1 cellular context compared by ENCODE assay signal in the genomic region with DNA sequence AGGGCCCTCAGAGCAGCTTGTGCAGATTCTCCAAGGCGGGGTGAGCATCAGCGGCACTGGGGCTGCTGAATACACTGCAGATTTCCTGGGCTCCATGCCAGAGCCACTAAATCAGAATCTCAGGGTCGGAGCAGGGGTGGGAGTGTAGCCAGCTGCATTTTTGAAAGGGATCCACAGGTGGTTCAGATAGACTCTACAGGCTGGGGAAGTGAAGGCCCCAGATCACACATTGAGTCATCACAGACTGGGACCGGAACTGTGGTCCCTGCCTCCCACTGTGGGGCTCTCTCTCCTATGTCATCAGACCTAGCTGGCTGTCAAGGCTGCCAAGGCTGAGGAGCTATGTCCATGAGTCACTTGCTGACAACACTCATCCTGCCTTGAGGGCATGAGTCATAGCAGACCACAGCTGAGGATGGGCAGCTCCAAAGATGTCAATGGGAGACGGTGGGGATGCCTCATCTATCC.
TF ChIP-seq lines count a peak whose summit lies in the region.

No MANE protein-coding gene starts in this region.

TF ChIP-seq in K562, 482 proteins besides CTCF, POLR2A, EP300 and RAD21 (continued from another document and continues in another):
- TF ChIP-seq, protein P1, sequence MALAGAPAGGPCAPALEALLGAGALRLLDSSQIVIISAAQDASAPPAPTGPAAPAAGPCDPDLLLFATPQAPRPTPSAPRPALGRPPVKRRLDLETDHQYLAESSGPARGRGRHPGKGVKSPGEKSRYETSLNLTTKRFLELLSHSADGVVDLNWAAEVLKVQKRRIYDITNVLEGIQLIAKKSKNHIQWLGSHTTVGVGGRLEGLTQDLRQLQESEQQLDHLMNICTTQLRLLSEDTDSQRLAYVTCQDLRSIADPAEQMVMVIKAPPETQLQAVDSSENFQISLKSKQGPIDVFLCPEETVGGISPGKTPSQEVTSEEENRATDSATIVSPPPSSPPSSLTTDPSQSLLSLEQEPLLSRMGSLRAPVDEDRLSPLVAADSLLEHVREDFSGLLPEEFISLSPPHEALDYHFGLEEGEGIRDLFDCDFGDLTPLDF (CRISPR knock-in tag; IDR thresholded peaks at IDR 0.05), result no peak
- TF ChIP-seq SREBF2 (CRISPR knock-in tag; IDR thresholded peaks at IDR 0.05) (no peak), ZNF584 (CRISPR knock-in tag; IDR thresholded peaks at IDR 0.05; ENCODE audit: low read depth) (no peak), NRF1 (conservative IDR thresholded peaks at IDR 0.05 in 1 of 2, IDR thresholded peaks at IDR 0.05 in 1 of 2) (no peak), HNRNPLL (IDR thresholded peaks at IDR 0.05; ENCODE audit: low read depth, low read length, poor library complexity, severe bottlenecking) (no peak), POU5F1 (IDR thresholded peaks at IDR 0.05; ENCODE audit: borderline replicate concordance, low read depth, low read length, partially characterized antibody) (no peak), GTF2E2 (tag; IDR thresholded peaks at IDR 0.05) (no peak), ZNF586 (CRISPR knock-in tag; conservative IDR thresholded peaks at IDR 0.05) (no peak), NR2F6 (CRISPR knock-in tag; IDR thresholded peaks at IDR 0.05) (no peak), KAT2B (IDR thresholded peaks at IDR 0.05; ENCODE audit: low read depth, low read length) (no peak), HNRNPH1 (optimal IDR thresholded peaks at IDR 0.05; ENCODE audit: low read depth, low read length) (no peak), LCOR (CRISPR knock-in tag; IDR thresholded peaks at IDR 0.05) (no peak), SRSF7 (optimal IDR thresholded peaks at IDR 0.05; ENCODE audit: low read depth, low read length) (no peak), RAD51 (IDR thresholded peaks at IDR 0.05; ENCODE audit: borderline replicate concordance, low read depth) (no peak), TAL1 (IDR thresholded peaks at IDR 0.05) (no peak), COPS2 (conservative IDR thresholded peaks at IDR 0.05) (no peak), POLR2B (IDR thresholded peaks at IDR 0.05; ENCODE audit: low read depth, partially characterized antibody) (no peak), RBM39 (optimal IDR thresholded peaks at IDR 0.05; ENCODE audit: low read depth, low read length) (no peak), FOSL1 (tag; conservative IDR thresholded peaks at IDR 0.05) (peak; percentile 98), ARNT (IDR thresholded peaks at IDR 0.05) (no peak), GABPA (tag; conservative IDR thresholded peaks at IDR 0.05; ENCODE audit: low read depth) (no peak), SMARCB1 (IDR thresholded peaks at IDR 0.05; ENCODE audit: insufficient read length, low read depth) (no peak), MBD2 (IDR thresholded peaks at IDR 0.05; ENCODE audit: borderline replicate concordance, low read depth) (no peak), MXI1 (IDR thresholded peaks at IDR 0.05; ENCODE audit: low read depth, low read length) (no peak), TAF15 (IDR thresholded peaks at IDR 0.05; ENCODE audit: low read depth, low read length) (no peak), THRAP3 (IDR thresholded peaks at IDR 0.05; ENCODE audit: borderline replicate concordance) (no peak)
- TF ChIP-seq, protein P2, sequence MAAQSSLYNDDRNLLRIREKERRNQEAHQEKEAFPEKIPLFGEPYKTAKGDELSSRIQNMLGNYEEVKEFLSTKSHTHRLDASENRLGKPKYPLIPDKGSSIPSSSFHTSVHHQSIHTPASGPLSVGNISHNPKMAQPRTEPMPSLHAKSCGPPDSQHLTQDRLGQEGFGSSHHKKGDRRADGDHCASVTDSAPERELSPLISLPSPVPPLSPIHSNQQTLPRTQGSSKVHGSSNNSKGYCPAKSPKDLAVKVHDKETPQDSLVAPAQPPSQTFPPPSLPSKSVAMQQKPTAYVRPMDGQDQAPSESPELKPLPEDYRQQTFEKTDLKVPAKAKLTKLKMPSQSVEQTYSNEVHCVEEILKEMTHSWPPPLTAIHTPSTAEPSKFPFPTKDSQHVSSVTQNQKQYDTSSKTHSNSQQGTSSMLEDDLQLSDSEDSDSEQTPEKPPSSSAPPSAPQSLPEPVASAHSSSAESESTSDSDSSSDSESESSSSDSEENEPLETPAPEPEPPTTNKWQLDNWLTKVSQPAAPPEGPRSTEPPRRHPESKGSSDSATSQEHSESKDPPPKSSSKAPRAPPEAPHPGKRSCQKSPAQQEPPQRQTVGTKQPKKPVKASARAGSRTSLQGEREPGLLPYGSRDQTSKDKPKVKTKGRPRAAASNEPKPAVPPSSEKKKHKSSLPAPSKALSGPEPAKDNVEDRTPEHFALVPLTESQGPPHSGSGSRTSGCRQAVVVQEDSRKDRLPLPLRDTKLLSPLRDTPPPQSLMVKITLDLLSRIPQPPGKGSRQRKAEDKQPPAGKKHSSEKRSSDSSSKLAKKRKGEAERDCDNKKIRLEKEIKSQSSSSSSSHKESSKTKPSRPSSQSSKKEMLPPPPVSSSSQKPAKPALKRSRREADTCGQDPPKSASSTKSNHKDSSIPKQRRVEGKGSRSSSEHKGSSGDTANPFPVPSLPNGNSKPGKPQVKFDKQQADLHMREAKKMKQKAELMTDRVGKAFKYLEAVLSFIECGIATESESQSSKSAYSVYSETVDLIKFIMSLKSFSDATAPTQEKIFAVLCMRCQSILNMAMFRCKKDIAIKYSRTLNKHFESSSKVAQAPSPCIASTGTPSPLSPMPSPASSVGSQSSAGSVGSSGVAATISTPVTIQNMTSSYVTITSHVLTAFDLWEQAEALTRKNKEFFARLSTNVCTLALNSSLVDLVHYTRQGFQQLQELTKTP (IDR thresholded peaks at IDR 0.05; ENCODE audit: low read depth in 1 of 2, partially characterized antibody in 2 of 2), result no peak
- TF ChIP-seq, protein P3, sequence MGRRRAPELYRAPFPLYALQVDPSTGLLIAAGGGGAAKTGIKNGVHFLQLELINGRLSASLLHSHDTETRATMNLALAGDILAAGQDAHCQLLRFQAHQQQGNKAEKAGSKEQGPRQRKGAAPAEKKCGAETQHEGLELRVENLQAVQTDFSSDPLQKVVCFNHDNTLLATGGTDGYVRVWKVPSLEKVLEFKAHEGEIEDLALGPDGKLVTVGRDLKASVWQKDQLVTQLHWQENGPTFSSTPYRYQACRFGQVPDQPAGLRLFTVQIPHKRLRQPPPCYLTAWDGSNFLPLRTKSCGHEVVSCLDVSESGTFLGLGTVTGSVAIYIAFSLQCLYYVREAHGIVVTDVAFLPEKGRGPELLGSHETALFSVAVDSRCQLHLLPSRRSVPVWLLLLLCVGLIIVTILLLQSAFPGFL (CRISPR knock-in tag; IDR thresholded peaks at IDR 0.05), result no peak
- TF ChIP-seq, protein P4, sequence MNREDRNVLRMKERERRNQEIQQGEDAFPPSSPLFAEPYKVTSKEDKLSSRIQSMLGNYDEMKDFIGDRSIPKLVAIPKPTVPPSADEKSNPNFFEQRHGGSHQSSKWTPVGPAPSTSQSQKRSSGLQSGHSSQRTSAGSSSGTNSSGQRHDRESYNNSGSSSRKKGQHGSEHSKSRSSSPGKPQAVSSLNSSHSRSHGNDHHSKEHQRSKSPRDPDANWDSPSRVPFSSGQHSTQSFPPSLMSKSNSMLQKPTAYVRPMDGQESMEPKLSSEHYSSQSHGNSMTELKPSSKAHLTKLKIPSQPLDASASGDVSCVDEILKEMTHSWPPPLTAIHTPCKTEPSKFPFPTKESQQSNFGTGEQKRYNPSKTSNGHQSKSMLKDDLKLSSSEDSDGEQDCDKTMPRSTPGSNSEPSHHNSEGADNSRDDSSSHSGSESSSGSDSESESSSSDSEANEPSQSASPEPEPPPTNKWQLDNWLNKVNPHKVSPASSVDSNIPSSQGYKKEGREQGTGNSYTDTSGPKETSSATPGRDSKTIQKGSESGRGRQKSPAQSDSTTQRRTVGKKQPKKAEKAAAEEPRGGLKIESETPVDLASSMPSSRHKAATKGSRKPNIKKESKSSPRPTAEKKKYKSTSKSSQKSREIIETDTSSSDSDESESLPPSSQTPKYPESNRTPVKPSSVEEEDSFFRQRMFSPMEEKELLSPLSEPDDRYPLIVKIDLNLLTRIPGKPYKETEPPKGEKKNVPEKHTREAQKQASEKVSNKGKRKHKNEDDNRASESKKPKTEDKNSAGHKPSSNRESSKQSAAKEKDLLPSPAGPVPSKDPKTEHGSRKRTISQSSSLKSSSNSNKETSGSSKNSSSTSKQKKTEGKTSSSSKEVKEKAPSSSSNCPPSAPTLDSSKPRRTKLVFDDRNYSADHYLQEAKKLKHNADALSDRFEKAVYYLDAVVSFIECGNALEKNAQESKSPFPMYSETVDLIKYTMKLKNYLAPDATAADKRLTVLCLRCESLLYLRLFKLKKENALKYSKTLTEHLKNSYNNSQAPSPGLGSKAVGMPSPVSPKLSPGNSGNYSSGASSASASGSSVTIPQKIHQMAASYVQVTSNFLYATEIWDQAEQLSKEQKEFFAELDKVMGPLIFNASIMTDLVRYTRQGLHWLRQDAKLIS (CRISPR knock-in tag; IDR thresholded peaks at IDR 0.05), result no peak
- TF ChIP-seq, protein P5, sequence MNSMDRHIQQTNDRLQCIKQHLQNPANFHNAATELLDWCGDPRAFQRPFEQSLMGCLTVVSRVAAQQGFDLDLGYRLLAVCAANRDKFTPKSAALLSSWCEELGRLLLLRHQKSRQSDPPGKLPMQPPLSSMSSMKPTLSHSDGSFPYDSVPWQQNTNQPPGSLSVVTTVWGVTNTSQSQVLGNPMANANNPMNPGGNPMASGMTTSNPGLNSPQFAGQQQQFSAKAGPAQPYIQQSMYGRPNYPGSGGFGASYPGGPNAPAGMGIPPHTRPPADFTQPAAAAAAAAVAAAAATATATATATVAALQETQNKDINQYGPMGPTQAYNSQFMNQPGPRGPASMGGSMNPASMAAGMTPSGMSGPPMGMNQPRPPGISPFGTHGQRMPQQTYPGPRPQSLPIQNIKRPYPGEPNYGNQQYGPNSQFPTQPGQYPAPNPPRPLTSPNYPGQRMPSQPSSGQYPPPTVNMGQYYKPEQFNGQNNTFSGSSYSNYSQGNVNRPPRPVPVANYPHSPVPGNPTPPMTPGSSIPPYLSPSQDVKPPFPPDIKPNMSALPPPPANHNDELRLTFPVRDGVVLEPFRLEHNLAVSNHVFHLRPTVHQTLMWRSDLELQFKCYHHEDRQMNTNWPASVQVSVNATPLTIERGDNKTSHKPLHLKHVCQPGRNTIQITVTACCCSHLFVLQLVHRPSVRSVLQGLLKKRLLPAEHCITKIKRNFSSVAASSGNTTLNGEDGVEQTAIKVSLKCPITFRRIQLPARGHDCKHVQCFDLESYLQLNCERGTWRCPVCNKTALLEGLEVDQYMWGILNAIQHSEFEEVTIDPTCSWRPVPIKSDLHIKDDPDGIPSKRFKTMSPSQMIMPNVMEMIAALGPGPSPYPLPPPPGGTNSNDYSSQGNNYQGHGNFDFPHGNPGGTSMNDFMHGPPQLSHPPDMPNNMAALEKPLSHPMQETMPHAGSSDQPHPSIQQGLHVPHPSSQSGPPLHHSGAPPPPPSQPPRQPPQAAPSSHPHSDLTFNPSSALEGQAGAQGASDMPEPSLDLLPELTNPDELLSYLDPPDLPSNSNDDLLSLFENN (IDR thresholded peaks at IDR 0.05; ENCODE audit: low read depth in 2 of 2, low read length in 2 of 2), result no peak
- TF ChIP-seq, protein P6, sequence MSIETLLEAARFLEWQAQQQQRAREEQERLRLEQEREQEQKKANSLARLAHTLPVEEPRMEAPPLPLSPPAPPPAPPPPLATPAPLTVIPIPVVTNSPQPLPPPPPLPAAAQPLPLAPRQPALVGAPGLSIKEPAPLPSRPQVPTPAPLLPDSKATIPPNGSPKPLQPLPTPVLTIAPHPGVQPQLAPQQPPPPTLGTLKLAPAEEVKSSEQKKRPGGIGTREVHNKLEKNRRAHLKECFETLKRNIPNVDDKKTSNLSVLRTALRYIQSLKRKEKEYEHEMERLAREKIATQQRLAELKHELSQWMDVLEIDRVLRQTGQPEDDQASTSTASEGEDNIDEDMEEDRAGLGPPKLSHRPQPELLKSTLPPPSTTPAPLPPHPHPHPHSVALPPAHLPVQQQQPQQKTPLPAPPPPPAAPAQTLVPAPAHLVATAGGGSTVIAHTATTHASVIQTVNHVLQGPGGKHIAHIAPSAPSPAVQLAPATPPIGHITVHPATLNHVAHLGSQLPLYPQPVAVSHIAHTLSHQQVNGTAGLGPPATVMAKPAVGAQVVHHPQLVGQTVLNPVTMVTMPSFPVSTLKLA (conservative IDR thresholded peaks at IDR 0.05), result no peak
- TF ChIP-seq, protein P7, sequence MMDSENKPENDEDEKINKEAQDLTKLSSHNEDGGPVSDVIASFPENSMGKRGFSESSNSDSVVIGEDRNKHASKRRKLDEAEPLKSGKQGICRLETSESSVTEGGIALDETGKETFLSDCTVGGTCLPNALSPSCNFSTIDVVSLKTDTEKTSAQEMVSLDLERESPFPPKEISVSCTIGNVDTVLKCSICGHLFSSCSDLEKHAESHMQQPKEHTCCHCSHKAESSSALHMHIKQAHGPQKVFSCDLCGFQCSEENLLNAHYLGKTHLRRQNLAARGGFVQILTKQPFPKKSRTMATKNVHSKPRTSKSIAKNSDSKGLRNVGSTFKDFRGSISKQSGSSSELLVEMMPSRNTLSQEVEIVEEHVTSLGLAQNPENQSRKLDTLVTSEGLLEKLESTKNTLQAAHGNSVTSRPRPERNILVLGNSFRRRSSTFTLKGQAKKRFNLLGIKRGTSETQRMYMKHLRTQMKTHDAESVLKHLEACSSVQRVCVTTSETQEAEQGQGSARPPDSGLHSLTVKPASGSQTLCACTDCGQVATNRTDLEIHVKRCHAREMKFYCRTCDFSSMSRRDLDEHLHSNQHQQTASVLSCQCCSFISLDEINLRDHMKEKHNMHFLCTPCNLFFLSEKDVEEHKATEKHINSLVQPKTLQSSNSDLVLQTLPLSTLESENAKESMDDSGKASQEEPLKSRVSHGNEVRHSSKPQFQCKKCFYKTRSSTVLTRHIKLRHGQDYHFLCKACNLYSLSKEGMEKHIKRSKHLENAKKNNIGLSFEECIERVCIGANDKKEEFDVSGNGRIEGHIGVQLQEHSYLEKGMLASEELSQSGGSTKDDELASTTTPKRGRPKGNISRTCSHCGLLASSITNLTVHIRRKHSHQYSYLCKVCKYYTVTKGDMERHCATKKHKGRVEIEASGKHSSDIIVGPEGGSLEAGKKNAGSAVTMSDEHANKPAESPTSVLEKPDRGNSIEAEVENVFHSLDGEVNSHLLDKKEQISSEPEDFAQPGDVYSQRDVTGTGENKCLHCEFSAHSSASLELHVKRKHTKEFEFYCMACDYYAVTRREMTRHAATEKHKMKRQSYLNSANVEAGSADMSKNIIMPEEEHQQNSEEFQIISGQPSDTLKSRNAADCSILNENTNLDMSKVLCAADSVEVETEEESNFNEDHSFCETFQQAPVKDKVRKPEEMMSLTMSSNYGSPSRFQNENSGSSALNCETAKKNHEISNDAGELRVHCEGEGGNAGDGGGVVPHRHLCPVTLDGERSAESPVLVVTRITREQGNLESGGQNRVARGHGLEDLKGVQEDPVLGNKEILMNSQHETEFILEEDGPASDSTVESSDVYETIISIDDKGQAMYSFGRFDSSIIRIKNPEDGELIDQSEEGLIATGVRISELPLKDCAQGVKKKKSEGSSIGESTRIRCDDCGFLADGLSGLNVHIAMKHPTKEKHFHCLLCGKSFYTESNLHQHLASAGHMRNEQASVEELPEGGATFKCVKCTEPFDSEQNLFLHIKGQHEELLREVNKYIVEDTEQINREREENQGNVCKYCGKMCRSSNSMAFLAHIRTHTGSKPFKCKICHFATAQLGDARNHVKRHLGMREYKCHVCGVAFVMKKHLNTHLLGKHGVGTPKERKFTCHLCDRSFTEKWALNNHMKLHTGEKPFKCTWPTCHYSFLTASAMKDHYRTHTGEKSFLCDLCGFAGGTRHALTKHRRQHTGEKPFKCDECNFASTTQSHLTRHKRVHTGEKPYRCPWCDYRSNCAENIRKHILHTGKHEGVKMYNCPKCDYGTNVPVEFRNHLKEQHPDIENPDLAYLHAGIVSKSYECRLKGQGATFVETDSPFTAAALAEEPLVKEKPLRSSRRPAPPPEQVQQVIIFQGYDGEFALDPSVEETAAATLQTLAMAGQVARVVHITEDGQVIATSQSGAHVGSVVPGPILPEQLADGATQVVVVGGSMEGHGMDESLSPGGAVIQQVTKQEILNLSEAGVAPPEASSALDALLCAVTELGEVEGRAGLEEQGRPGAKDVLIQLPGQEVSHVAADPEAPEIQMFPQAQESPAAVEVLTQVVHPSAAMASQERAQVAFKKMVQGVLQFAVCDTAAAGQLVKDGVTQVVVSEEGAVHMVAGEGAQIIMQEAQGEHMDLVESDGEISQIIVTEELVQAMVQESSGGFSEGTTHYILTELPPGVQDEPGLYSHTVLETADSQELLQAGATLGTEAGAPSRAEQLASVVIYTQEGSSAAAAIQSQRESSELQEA (IDR thresholded peaks at IDR 0.05; ENCODE audit: low read depth), result no peak
